Comparison of ENCODE assay signal across 1 cellular context in genomic region chr3:71112576-71112975, GRCh38.
TF ChIP-seq lines count a peak whose summit lies in the region.

No MANE protein-coding gene starts in this region.

TF ChIP-seq in liver, 16 proteins besides CTCF, POLR2A, EP300 and RAD21 (continued from another document):
- TF ChIP-seq, protein P1, sequence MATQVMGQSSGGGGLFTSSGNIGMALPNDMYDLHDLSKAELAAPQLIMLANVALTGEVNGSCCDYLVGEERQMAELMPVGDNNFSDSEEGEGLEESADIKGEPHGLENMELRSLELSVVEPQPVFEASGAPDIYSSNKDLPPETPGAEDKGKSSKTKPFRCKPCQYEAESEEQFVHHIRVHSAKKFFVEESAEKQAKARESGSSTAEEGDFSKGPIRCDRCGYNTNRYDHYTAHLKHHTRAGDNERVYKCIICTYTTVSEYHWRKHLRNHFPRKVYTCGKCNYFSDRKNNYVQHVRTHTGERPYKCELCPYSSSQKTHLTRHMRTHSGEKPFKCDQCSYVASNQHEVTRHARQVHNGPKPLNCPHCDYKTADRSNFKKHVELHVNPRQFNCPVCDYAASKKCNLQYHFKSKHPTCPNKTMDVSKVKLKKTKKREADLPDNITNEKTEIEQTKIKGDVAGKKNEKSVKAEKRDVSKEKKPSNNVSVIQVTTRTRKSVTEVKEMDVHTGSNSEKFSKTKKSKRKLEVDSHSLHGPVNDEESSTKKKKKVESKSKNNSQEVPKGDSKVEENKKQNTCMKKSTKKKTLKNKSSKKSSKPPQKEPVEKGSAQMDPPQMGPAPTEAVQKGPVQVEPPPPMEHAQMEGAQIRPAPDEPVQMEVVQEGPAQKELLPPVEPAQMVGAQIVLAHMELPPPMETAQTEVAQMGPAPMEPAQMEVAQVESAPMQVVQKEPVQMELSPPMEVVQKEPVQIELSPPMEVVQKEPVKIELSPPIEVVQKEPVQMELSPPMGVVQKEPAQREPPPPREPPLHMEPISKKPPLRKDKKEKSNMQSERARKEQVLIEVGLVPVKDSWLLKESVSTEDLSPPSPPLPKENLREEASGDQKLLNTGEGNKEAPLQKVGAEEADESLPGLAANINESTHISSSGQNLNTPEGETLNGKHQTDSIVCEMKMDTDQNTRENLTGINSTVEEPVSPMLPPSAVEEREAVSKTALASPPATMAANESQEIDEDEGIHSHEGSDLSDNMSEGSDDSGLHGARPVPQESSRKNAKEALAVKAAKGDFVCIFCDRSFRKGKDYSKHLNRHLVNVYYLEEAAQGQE (IDR thresholded peaks at IDR 0.05): peak; percentile 91
- peak; percentile 13 to 20 for TF ChIP-seq HNF4A (conservative IDR thresholded peaks at IDR 0.05)
